Comparison of ENCODE assay signal across 8 cellular contexts in the genomic region with DNA sequence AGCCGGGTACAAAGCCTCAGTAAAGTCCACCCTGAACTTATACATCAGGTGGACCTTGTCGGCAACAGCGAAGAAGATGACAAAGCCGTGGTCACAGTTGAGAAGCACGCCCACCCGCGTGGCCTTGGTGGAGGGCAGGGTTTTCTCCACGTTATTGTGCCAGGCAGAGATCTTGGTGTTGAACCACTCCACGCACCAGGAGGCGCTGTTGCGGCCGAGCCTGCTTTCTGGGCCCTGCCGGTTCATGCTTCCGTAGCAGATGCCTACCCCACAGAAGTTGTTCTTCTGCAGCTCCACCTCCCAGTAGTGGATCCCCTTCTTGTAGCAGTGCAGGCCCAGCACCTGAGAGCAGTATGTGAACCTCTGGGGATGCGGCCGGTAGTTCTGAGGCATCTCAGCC. TPM values are rescaled to one million over a fixed set of nuclear protein-coding genes. Genes with fewer than 3 reads are reported as not detected.
DNase-seq lines count a peak whose midpoint lies in the region; ATAC-seq and TF ChIP-seq lines count a peak whose summit lies in the region.

No MANE protein-coding gene starts in this region.

- TF ChIP-seq CTCF in foreskin keratinocyte (conservative IDR thresholded peaks at IDR 0.05), result peak; percentile 43

- H3K27me3 ChIP-seq in foreskin keratinocyte, result no peaks in the 10 kb centered on the region

- CTCF ChIA-PET in activated CD8-positive, alpha-beta T cell treated with anti-CD3 and anti-CD28 coated beads, Interleukin-2, amount 10 ng/mL, durations not matched to agents 7 days and 5 days (lab: Charles Lee), result no interaction called here

- H3K4me3 Mint-ChIP-seq in activated CD8-positive, alpha-beta T cell treated with anti-CD3 and anti-CD28 coated beads, Interleukin-2, amount 10 ng/mL, durations not matched to agents 7 days and 5 days, result no peak overlapping the region

- peak; percentile 44 for DNase-seq in activated CD8-positive, alpha-beta T cell treated with anti-CD3 and anti-CD28 coated beads, Interleukin-2, amount 10 ng/mL, durations not matched to agents 7 days and 5 days
- DNase-seq in foreskin keratinocyte (no peak), dedifferentiated amniotic fluid mesenchymal stem cell (ENCODE audit: extremely low spot score) (no peak), NCI-H2107 (lab: John Stamatoyannopoulos, UW) (no peak), EL (no peak)
- DNase-seq in stimulated activated CD4-positive, alpha-beta T cell treated with anti-CD3 and anti-CD28 coated beads, Interleukin-2, amount 100 ng/mL, for 4 hours (ENCODE audit: low read depth), result peak; percentile 20

- peaks cover 94% of the 10 kb centered on the region for H3K36me3 Mint-ChIP-seq in activated CD8-positive, alpha-beta T cell treated with anti-CD3 and anti-CD28 coated beads, Interleukin-2, amount 10 ng/mL, durations not matched to agents 7 days and 5 days (ENCODE audit: low read depth)

- ATAC-seq in activated CD8-positive, alpha-beta T cell treated with anti-CD3 and anti-CD28 coated beads, Interleukin-2, amount 10 ng/mL, durations not matched to agents 7 days and 5 days, result peak; percentile 42
- peak; percentile 37 for ATAC-seq in foreskin keratinocyte
- ATAC-seq in GM21576 (IDR thresholded peaks at IDR 0.05; ENCODE audit: unreplicated experiment), result no peak

- no peaks in the 10 kb centered on the region for H3K4me1 ChIP-seq in foreskin keratinocyte

- TF ChIP-seq POLR2A in GM19193 (IDR thresholded peaks at IDR 0.05; ENCODE audit: extremely low read depth, insufficient read depth, insufficient read length), result peak; percentile 6

- H3K4me1 Mint-ChIP-seq in activated CD8-positive, alpha-beta T cell treated with anti-CD3 and anti-CD28 coated beads, Interleukin-2, amount 10 ng/mL, durations not matched to agents 7 days and 5 days (ENCODE audit: low read depth), result no peaks in the 10 kb centered on the region

- no peak overlapping the region for H3K27ac Mint-ChIP-seq in activated CD8-positive, alpha-beta T cell treated with anti-CD3 and anti-CD28 coated beads, Interleukin-2, amount 10 ng/mL, durations not matched to agents 7 days and 5 days

- POLR2A ChIA-PET in activated CD8-positive, alpha-beta T cell treated with anti-CD3 and anti-CD28 coated beads, Interleukin-2, amount 10 ng/mL, durations not matched to agents 7 days and 5 days (lab: Charles Lee), result no interaction called here

- peaks cover 9% of the 10 kb centered on the region for H3K9me3 Mint-ChIP-seq in activated CD8-positive, alpha-beta T cell treated with anti-CD3 and anti-CD28 coated beads, Interleukin-2, amount 10 ng/mL, durations not matched to agents 7 days and 5 days (ENCODE audit: insufficient read depth)

- H3K27ac ChIP-seq in foreskin keratinocyte, result no peak overlapping the region

- H3K27me3 Mint-ChIP-seq in activated CD8-positive, alpha-beta T cell treated with anti-CD3 and anti-CD28 coated beads, Interleukin-2, amount 10 ng/mL, durations not matched to agents 7 days and 5 days (ENCODE audit: low read depth), result no peaks in the 10 kb centered on the region

RNA-seq across cellular contexts. Expression of a gene that starts 22.1 kb away (rescaled TPM):
- 100 to 1,000 TPM; 131 to 142 TPM for total RNA-seq in activated CD8-positive, alpha-beta T cell treated with anti-CD3 and anti-CD28 coated beads, Interleukin-2, amount 10 ng/mL, durations not matched to agents 7 days and 5 days
- 66.1 and 72.4 TPM in 2 replicates for total RNA-seq in foreskin keratinocyte
- polyA plus RNA-seq in foreskin keratinocyte, result 29.5 TPM in 2 replicates

RNA-seq across cellular contexts. Expression of a gene that starts 57.8 kb away (rescaled TPM):
- total RNA-seq in activated CD8-positive, alpha-beta T cell treated with anti-CD3 and anti-CD28 coated beads, Interleukin-2, amount 10 ng/mL, durations not matched to agents 7 days and 5 days, result 10 to 100 TPM; 30.8 to 31.1 TPM
- total RNA-seq in foreskin keratinocyte, result 5.8 and 5.9 TPM in 2 replicates
- 1.3 and 2.0 TPM in 2 replicates for polyA plus RNA-seq in foreskin keratinocyte

RNA-seq across cellular contexts. Expression of a gene that starts 58.0 kb away (rescaled TPM):
- 1 to 10 TPM; 3.1 to 3.2 TPM for total RNA-seq in activated CD8-positive, alpha-beta T cell treated with anti-CD3 and anti-CD28 coated beads, Interleukin-2, amount 10 ng/mL, durations not matched to agents 7 days and 5 days
- 0.95 and 0.99 TPM in 2 replicates for total RNA-seq in foreskin keratinocyte
- 0.79 and 0.91 TPM in 2 replicates for polyA plus RNA-seq in foreskin keratinocyte

Comparison
In these comparisons a context has a peak if more than half of its experiments do, and no peak if none do; other contexts are left out.
1. DNase-seq: peak in activated CD8-positive, alpha-beta T cell treated with anti-CD3 and anti-CD28 coated beads, Interleukin-2, amount 10 ng/mL, durations not matched to agents 7 days and 5 days (single experiment) and stimulated activated CD4-positive, alpha-beta T cell treated with anti-CD3 and anti-CD28 coated beads, Interleukin-2, amount 100 ng/mL, for 4 hours (single experiment); none in foreskin keratinocyte (0 of 2), dedifferentiated amniotic fluid mesenchymal stem cell (single experiment), NCI-H2107 (single experiment) and EL (single experiment).